Comparison of ENCODE assay signal across 1 cellular context in genomic region chr7:90272242-90272641, GRCh38.
TF ChIP-seq lines count a peak whose summit lies in the region.

No MANE protein-coding gene starts in this region.

TF ChIP-seq in HepG2, 621 proteins besides CTCF, POLR2A, EP300 and RAD21:
- TF ChIP-seq BCL6 (CRISPR knock-in tag; IDR thresholded peaks at IDR 0.05), result peak; percentile 92
- TF ChIP-seq MAFK (conservative IDR thresholded peaks at IDR 0.05 in 1 of 2, IDR thresholded peaks at IDR 0.05 in 1 of 2; ENCODE audit: low read length in 2 of 2), result 0 out of 4 replicates have a peak, but pooled peaks of 1 of the 2 experiments have one; percentile 47
- TF ChIP-seq ARID5B (CRISPR knock-in tag; IDR thresholded peaks at IDR 0.05), result peak; percentile 30; the same call in 1 of the 2 replicates
- TF ChIP-seq ZMAT5 (CRISPR knock-in tag; IDR thresholded peaks at IDR 0.05; ENCODE audit: borderline replicate concordance, low read depth), result no peak
- TF ChIP-seq SOX5 (CRISPR knock-in tag; IDR thresholded peaks at IDR 0.05; ENCODE audit: borderline replicate concordance), result peak; percentile 27; the same call in 1 of the 2 replicates
- 0 out of 2 replicates have a peak, but pooled peaks have one; percentile 4 for TF ChIP-seq MAFF (IDR thresholded peaks at IDR 0.05; ENCODE audit: low read depth, low read length)
- TF ChIP-seq CCAR2 (optimal IDR thresholded peaks at IDR 0.05; ENCODE audit: low read depth, low read length), result no peak
- TF ChIP-seq SOX13 (IDR thresholded peaks at IDR 0.05), result no peak
- peak in 1 of 2 experiments; percentile 84; a peak in 2 of 4 replicates for TF ChIP-seq SOX13 (CRISPR knock-in tag; conservative IDR thresholded peaks at IDR 0.05 in 1 of 2, IDR thresholded peaks at IDR 0.05 in 1 of 2)
